Comparison of ENCODE assay signal across 8 cellular contexts in the genomic region with DNA sequence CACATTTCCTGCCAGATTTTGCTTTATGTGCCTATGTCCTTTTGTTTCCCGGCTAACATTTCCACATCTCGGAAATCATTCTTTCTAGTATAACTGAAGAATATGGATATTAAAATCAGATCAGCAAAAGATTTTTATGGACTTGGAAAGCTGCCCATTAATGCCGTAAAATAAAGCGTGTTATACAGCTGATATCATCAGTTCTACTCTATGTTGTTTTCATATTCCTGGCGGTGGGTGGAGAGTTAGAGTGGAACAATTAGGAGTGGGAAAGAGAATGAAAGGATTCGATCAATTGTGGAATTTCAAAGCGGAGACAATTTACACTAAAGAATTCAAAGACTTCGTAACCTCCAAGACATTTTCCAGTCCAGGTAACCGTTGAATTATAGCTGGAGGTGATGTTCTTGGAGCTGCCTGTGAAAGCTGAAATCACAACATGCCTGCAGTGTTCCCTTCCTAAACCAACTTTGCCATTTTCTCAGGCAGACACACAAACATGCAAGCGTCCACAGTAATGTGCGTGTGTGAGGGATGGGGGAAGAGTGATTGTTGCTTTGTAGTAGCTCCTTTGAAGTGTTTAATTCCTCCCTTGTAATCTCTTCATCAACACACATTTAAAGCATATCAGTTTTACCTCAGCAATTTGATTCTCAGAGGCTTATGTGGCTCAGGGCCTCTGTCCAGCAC.
DNase-seq lines count a peak whose midpoint lies in the region; ATAC-seq and TF ChIP-seq lines count a peak whose summit lies in the region.

No MANE protein-coding gene starts in this region.

- H3K9ac ChIP-seq in HUES64 (ENCODE audit: low read depth, low read length) (peak overlapping the region; percentile 76), mucosa of rectum (ENCODE audit: low read depth in 1 of 2, low read length in 2 of 2) (peak overlapping the region; percentile 0 to 36)

- no peaks in the 10 kb centered on the region for H3K36me3 ChIP-seq in HUES64 (ENCODE audit: insufficient read depth, low read length)
- H3K36me3 ChIP-seq in mucosa of rectum (ENCODE audit: control insufficient read depth in 2 of 2, insufficient read depth in 2 of 2, low read length in 2 of 2) = no peaks in the 10 kb centered on the region

- no peak for TF ChIP-seq CTCF in choroid plexus epithelial cell (conservative IDR thresholded peaks at IDR 0.05; ENCODE audit: low read depth, low read length)
- TF ChIP-seq CTCF in GM10266 (IDR thresholded peaks at IDR 0.05; ENCODE audit: control insufficient read depth, insufficient read depth, low read depth, missing control alignments) = no peak

- H3K4me3 ChIP-seq in HUES64 (ENCODE audit: low read length) (peak overlapping the region; percentile 46), choroid plexus epithelial cell (ENCODE audit: low read depth, low read length) (peak overlapping the region; percentile 54), mucosa of rectum (ENCODE audit: low read length in 2 of 2) (peak overlapping the region; percentile 17 to 39)

- DNase-seq in ACHN (peak; percentile 19), choroid plexus epithelial cell (ENCODE audit: low read depth) (peak; percentile 74), NCI-H2171 treated with DMSO at 0.1 percent for 48 hours (lab: John Stamatoyannopoulos, UW) (no peak), GM10266 (ENCODE audit: extremely low spot score) (no peak)

- H3K9me3 ChIP-seq in HUES64 (ENCODE audit: insufficient read depth, low read depth, low read length) = no peaks in the 10 kb centered on the region
- no peaks in the 10 kb centered on the region for H3K9me3 ChIP-seq in mucosa of rectum (ENCODE audit: control insufficient read depth in 2 of 2, low read length in 2 of 2)

- H3K4me1 ChIP-seq in HUES64 (ENCODE audit: insufficient read depth, low read length) = peaks cover 68% of the 10 kb centered on the region
- peaks cover 12 to 21% of the 10 kb centered on the region in 2 donors for H3K4me1 ChIP-seq in mucosa of rectum (ENCODE audit: control insufficient read depth in 2 of 2, insufficient read depth in 2 of 2, low read length in 2 of 2)

- WGBS in HUES64 = 57% methylated on average over 8 of the region's 11 CpGs

- in situ Hi-C loops in ACHN (cut with HindIII; ENCODE audit: low pct_ligation_motif_present, low pct_unique_long_range_greater_than_20kb, low sequenced_read_pairs) = no loop called here

- H3K27ac ChIP-seq in HUES64 (ENCODE audit: low read depth, low read length) (peak overlapping the region; percentile 96), mucosa of rectum (ENCODE audit: low read depth in 2 of 2, low read length in 2 of 2) (peak overlapping the region; percentile 62 to 74)

- H3K27me3 ChIP-seq in HUES64 (ENCODE audit: insufficient read depth, low read length) (no peaks in the 10 kb centered on the region), mucosa of rectum (ENCODE audit: control insufficient read depth in 2 of 2, insufficient read depth in 2 of 2, low read length in 2 of 2) (no peaks in the 10 kb centered on the region)

- ATAC-seq in GM19351 (IDR thresholded peaks at IDR 0.05; ENCODE audit: unreplicated experiment) = no peak
- ATAC-seq in HG03135 (IDR thresholded peaks at IDR 0.05; ENCODE audit: unreplicated experiment) = no peak

Comparison
In these comparisons a context has a peak if more than half of its experiments do, and no peak if none do; other contexts are left out.
1. DNase-seq: peak in ACHN (single experiment) and choroid plexus epithelial cell (single experiment); none in NCI-H2171 treated with DMSO at 0.1 percent for 48 hours (single experiment) and GM10266 (single experiment).
2. Peak in every context shown above with its lines, with median percentiles within 50 percentile points of each other: H3K4me3 ChIP-seq.